ENCODE assay signal across 7 cellular contexts in genomic region chr12:132809391-132809790, GRCh38. TPM values are rescaled to one million over a fixed set of nuclear protein-coding genes. Genes with fewer than 3 reads are reported as not detected.
A peak's percentile ranks its signal among the peaks of the same experiment; 100 is the strongest.
DNase-seq lines count a peak whose midpoint lies in the region; ATAC-seq and TF ChIP-seq lines count a peak whose summit lies in the region.
"Not testable (repeated sequence)": the region's sequence is repeated elsewhere in the genome, so short reads cannot be mapped to it uniquely, and the experiment has no call there.

No MANE protein-coding gene starts in this region.

- not testable (repeated sequence) for H3K27ac Mint-ChIP-seq in activated CD8-positive, alpha-beta T cell treated with anti-CD3 and anti-CD28 coated beads, Interleukin-2, amount 10 ng/mL, durations not matched to agents 7 days and 5 days

- H3K4me1 Mint-ChIP-seq in activated CD8-positive, alpha-beta T cell treated with anti-CD3 and anti-CD28 coated beads, Interleukin-2, amount 10 ng/mL, durations not matched to agents 7 days and 5 days (ENCODE audit: low read depth), result peaks cover 44% of the 10 kb centered on the region

- not testable (repeated sequence) for H3K27me3 ChIP-seq in Panc1 (ENCODE audit: control insufficient read depth, insufficient read depth, low read length); dorsolateral prefrontal cortex; ovary

- not testable (repeated sequence) for H3K9me3 Mint-ChIP-seq in activated CD8-positive, alpha-beta T cell treated with anti-CD3 and anti-CD28 coated beads, Interleukin-2, amount 10 ng/mL, durations not matched to agents 7 days and 5 days (ENCODE audit: insufficient read depth)

- peak; percentile 36 for DNase-seq in EH (ENCODE audit: low read depth)
- peak; percentile 41 for DNase-seq in HT1080 (ENCODE audit: low read depth)
- not testable (repeated sequence) for DNase-seq in Panc1 (ENCODE audit: low read depth, low spot score)
- DNase-seq in activated CD8-positive, alpha-beta T cell treated with anti-CD3 and anti-CD28 coated beads, Interleukin-2, amount 10 ng/mL, durations not matched to agents 7 days and 5 days, result peak; percentile 49
- DNase-seq in dorsolateral prefrontal cortex, result peak in 7 of 10 donors; percentile 16 to 63 (median 52)
- DNase-seq in left ventricle myocardium superior, result peak; percentile 56
- peak; percentile 28 to 69 (median 52) for DNase-seq in ovary

- H3K4me3 ChIP-seq in Panc1 (ENCODE audit: low read depth in 2 of 2, low read length in 2 of 2); dorsolateral prefrontal cortex; ovary: not testable (repeated sequence)

- H3K4me1 ChIP-seq in Panc1 (ENCODE audit: control insufficient read depth, insufficient read depth, low read length); ovary (ENCODE audit: insufficient read depth): not testable (repeated sequence)

- not testable (repeated sequence) for H3K27me3 Mint-ChIP-seq in activated CD8-positive, alpha-beta T cell treated with anti-CD3 and anti-CD28 coated beads, Interleukin-2, amount 10 ng/mL, durations not matched to agents 7 days and 5 days (ENCODE audit: low read depth)

- CTCF ChIA-PET in Panc1 (lab: Charles Lee), result not testable (repeated sequence)
- CTCF ChIA-PET in activated CD8-positive, alpha-beta T cell treated with anti-CD3 and anti-CD28 coated beads, Interleukin-2, amount 10 ng/mL, durations not matched to agents 7 days and 5 days (lab: Charles Lee), result interaction anchor here (2.0 kb wide), 1 partner anchor 24 kb away, joined by 5 read pairs; no protein-coding TSS in a partner anchor

- TF ChIP-seq CTCF in Panc1 (IDR thresholded peaks at IDR 0.05) (peak; percentile 30; the same call in 1 of the 2 replicates), dorsolateral prefrontal cortex (IDR thresholded peaks at IDR 0.05 in 54 of 56, conservative IDR thresholded peaks at IDR 0.05 in 2 of 56; ENCODE audit: low read depth in 1 of 56, partially characterized antibody in 56 of 56) (peak in 42 of 56 donors; percentile 10 to 51 (median 28))
- TF ChIP-seq CTCF in ovary (IDR thresholded peaks at IDR 0.05), result not testable (repeated sequence)

- 46 to 64% (median 47%) methylated on average over 11 to 13 of the region's 13 CpGs for WGBS in ovary, 3 donors

- H3K27ac ChIP-seq in Panc1 (ENCODE audit: low read length); ovary: not testable (repeated sequence)
- peak overlapping the region in 2 of 59 donors; percentile 25 to 27 for H3K27ac ChIP-seq in dorsolateral prefrontal cortex

- not testable (repeated sequence) for H3K4me3 Mint-ChIP-seq in activated CD8-positive, alpha-beta T cell treated with anti-CD3 and anti-CD28 coated beads, Interleukin-2, amount 10 ng/mL, durations not matched to agents 7 days and 5 days

- TF ChIP-seq EP300 in ovary (IDR thresholded peaks at IDR 0.05), result not testable (repeated sequence)

- ATAC-seq in Panc1; activated CD8-positive, alpha-beta T cell treated with anti-CD3 and anti-CD28 coated beads, Interleukin-2, amount 10 ng/mL, durations not matched to agents 7 days and 5 days; left ventricle myocardium superior: not testable (repeated sequence)

- TF ChIP-seq POLR2A in ovary (IDR thresholded peaks at IDR 0.05), result not testable (repeated sequence)

- peaks cover 74% of the 10 kb centered on the region for H3K36me3 Mint-ChIP-seq in activated CD8-positive, alpha-beta T cell treated with anti-CD3 and anti-CD28 coated beads, Interleukin-2, amount 10 ng/mL, durations not matched to agents 7 days and 5 days (ENCODE audit: low read depth)

- not testable (repeated sequence) for BruUV-seq in Panc1 (replicated peaks; lab: Mats Ljungman, UMichigan)

- not testable (repeated sequence) for H3K9me3 ChIP-seq in Panc1 (ENCODE audit: control insufficient read depth, insufficient read depth, low read depth, low read length); ovary

- POLR2A ChIA-PET in Panc1 (lab: Charles Lee); activated CD8-positive, alpha-beta T cell treated with anti-CD3 and anti-CD28 coated beads, Interleukin-2, amount 10 ng/mL, durations not matched to agents 7 days and 5 days (lab: Charles Lee): not testable (repeated sequence)

- intact Hi-C loops in Panc1 (cut with micrococcal nuclease; ENCODE audit: unreplicated experiment); dorsolateral prefrontal cortex (cut with DNase I); left ventricle myocardium superior (cut with micrococcal nuclease); ovary (cut with DNase I): not testable (repeated sequence)

- in situ Hi-C loops in Panc1 (cut with HindIII; ENCODE audit: low pct_unique_long_range_greater_than_20kb, low sequenced_read_pairs), result not testable (repeated sequence)

- peaks cover 21% of the 10 kb centered on the region for H3K36me3 ChIP-seq in Panc1 (ENCODE audit: control insufficient read depth, insufficient read depth, low read length)
- H3K36me3 ChIP-seq in ovary, result not testable (repeated sequence)

RNA-seq across cellular contexts. Expression of gene GOLGA3, which starts 19.3 kb away (rescaled TPM):
- 76.4 and 80.9 TPM in 2 replicates for total RNA-seq in HT1080 (2014; rRNA removed; shearing (Covaris generic))
- 28.9 and 29.2 TPM in 2 replicates for polyA plus RNA-seq in HT1080 (2015; cell fraction: cytosol; rRNA removed)
- 50.0 and 60.0 TPM in 2 replicates for polyA plus RNA-seq in HT1080 (2015; cell fraction: nucleus; rRNA removed)
- total RNA-seq in Panc1 (2021; ENCODE audit: unreplicated experiment) (61.1 TPM), dorsolateral prefrontal cortex (10 to 100 TPM; 46.0 to 96.5 (median 63.7) TPM), left ventricle myocardium superior (26.3 TPM), ovary (10 to 100 TPM; 31.1 to 76.0 (median 52.4) TPM)
- 39.2 TPM for polyA plus RNA-seq in Panc1 (2012; ENCODE audit: insufficient read length)
- 10 to 100 TPM; 63.7 to 69.3 TPM for total RNA-seq in activated CD8-positive, alpha-beta T cell treated with anti-CD3 and anti-CD28 coated beads, Interleukin-2, amount 10 ng/mL, durations not matched to agents 7 days and 5 days
- 10 to 100 TPM; 14.4 to 14.9 TPM for polyA plus RNA-seq in ovary

RNA-seq across cellular contexts. Expression of gene ANKLE2, which starts 47.8 kb away (rescaled TPM):
- 52.5 and 59.5 TPM in 2 replicates for total RNA-seq in HT1080 (2014; rRNA removed; shearing (Covaris generic))
- polyA plus RNA-seq in HT1080 (2015; cell fraction: cytosol; rRNA removed), result 29.7 and 31.3 TPM in 2 replicates
- polyA plus RNA-seq in HT1080 (2015; cell fraction: nucleus; rRNA removed), result 123 and 143 TPM in 2 replicates
- total RNA-seq in Panc1 (2021; ENCODE audit: unreplicated experiment) (88.7 TPM), dorsolateral prefrontal cortex (10 to 100 TPM; 35.7 to 67.9 (median 47.9) TPM), left ventricle myocardium superior (26.1 TPM), ovary (10 to 100 TPM; 39.2 to 82.0 (median 43.7) TPM)
- polyA plus RNA-seq in Panc1 (2012; ENCODE audit: insufficient read length), result 98.3 TPM
- 100 to 1,000 TPM in 1 of 2 experiments, 10 to 100 TPM in 1; 95.7 to 101 TPM for total RNA-seq in activated CD8-positive, alpha-beta T cell treated with anti-CD3 and anti-CD28 coated beads, Interleukin-2, amount 10 ng/mL, durations not matched to agents 7 days and 5 days
- polyA plus RNA-seq in ovary, result 10 to 100 TPM; 30.5 to 34.0 TPM
